ENCODE assay signal across 20 cellular contexts in the genomic region with DNA sequence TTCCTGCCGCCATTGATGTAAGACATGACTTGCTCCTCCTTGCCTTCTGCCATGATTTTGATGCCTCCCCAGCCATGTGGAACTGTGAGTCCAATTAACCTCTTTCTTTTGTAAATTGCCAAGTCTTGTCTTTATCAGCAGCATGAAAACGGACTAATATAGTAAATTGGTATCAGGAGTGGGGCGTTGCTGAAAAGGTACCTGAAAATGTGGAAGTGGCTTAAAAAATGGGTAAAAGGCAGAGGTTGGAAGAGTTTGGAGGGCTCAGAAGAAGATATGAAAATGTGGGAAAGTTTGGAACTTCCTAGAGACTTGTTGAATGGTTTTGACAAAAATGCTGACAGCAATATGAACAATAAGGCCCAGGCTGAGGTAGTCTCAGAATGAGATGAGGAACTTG.
A peak's percentile ranks its signal among the peaks of the same experiment; 100 is the strongest.
DNase-seq lines count a peak whose midpoint lies in the region; ATAC-seq and TF ChIP-seq lines count a peak whose summit lies in the region.
"Had no signal": no experiment of that assay in that cellular context is flagged by ENCODE, and none has a peak within 500 bp of the region (broad histone marks: within the 10 kb centered on the region; RNA-seq: fewer than 3 reads in every experiment).

No MANE protein-coding gene starts in this region.

- no peaks in the 10 kb centered on the region for H3K27me3 Mint-ChIP-seq in activated CD4-positive, alpha-beta T cell treated with anti-CD3 and anti-CD28 coated beads, Interleukin-2, amount 10 ng/mL, durations not matched to agents 7 days and 5 days
- H3K27me3 Mint-ChIP-seq in activated CD4-positive, alpha-beta T cell treated with anti-CD3 and anti-CD28 coated beads, Interleukin-2, amount 10 ng/mL, durations not matched to agents 24 days and 14 days, result no peaks in the 10 kb centered on the region
- H3K27me3 Mint-ChIP-seq in glutamatergic neuron (ENCODE audit: unreplicated experiment), result peaks cover 1% of the 10 kb centered on the region
- H3K27me3 Mint-ChIP-seq: CD4-positive, alpha-beta T cell; CD8-positive, alpha-beta memory T cell had no signal

- POLR2A ChIA-PET in activated CD4-positive, alpha-beta T cell treated with anti-CD3 and anti-CD28 coated beads, Interleukin-2, amount 10 ng/mL, durations not matched to agents 7 days and 5 days (lab: Charles Lee), result no interaction called here

- no peak overlapping the region for H3K4me3 Mint-ChIP-seq in activated CD4-positive, alpha-beta T cell treated with anti-CD3 and anti-CD28 coated beads, Interleukin-2, amount 10 ng/mL, durations not matched to agents 7 days and 5 days
- no peak overlapping the region for H3K4me3 Mint-ChIP-seq in activated CD4-positive, alpha-beta T cell treated with anti-CD3 and anti-CD28 coated beads, Interleukin-2, amount 10 ng/mL, durations not matched to agents 24 days and 14 days
- no peak overlapping the region for H3K4me3 Mint-ChIP-seq in glutamatergic neuron (ENCODE audit: unreplicated experiment)
- H3K4me3 Mint-ChIP-seq: CD14-positive monocyte; CD4-positive, alpha-beta T cell; CD8-positive, alpha-beta memory T cell had no signal

- TF ChIP-seq CTCF in glutamatergic neuron (IDR thresholded peaks at IDR 0.05; ENCODE audit: partially characterized antibody, unreplicated experiment), result no peak
- TF ChIP-seq CTCF in foreskin keratinocyte (conservative IDR thresholded peaks at IDR 0.05), result no peak

- H3K27me3 ChIP-seq in adipocyte (replicated peaks; ENCODE audit: control insufficient read depth, insufficient read depth, low read length) (no peaks in the 10 kb centered on the region), foreskin keratinocyte (no peaks in the 10 kb centered on the region)
- H3K27me3 ChIP-seq: BE2C; BLaER1 treated with 17β-estradiol and CSF1 and Interleukin-3, amounts not matched to agents 10 nM and 100 nM had no signal

- CTCF ChIA-PET in activated CD4-positive, alpha-beta T cell treated with anti-CD3 and anti-CD28 coated beads, Interleukin-2, amount 10 ng/mL, durations not matched to agents 7 days and 5 days (lab: Charles Lee), result no interaction called here

- intact Hi-C loops in activated CD4-positive, alpha-beta T cell treated with anti-CD3 and anti-CD28 coated beads, Interleukin-2, amount 10 ng/mL, durations not matched to agents 24 days and 14 days (cut with micrococcal nuclease), result no loop called here

- H3K27ac Mint-ChIP-seq in activated CD4-positive, alpha-beta T cell treated with anti-CD3 and anti-CD28 coated beads, Interleukin-2, amount 10 ng/mL, durations not matched to agents 7 days and 5 days, result peak overlapping the region; percentile 7
- H3K27ac Mint-ChIP-seq in activated CD4-positive, alpha-beta T cell treated with anti-CD3 and anti-CD28 coated beads, Interleukin-2, amount 10 ng/mL, durations not matched to agents 24 days and 14 days, result no peak overlapping the region
- H3K27ac Mint-ChIP-seq in glutamatergic neuron (ENCODE audit: unreplicated experiment), result peak overlapping the region; percentile 40
- H3K27ac Mint-ChIP-seq: CD14-positive monocyte; CD4-positive, alpha-beta T cell had no signal

- no peak for DNase-seq in activated CD4-positive, alpha-beta T cell treated with anti-CD3 and anti-CD28 coated beads, Interleukin-2, amount 10 ng/mL, durations not matched to agents 7 days and 5 days
- DNase-seq in activated CD4-positive, alpha-beta T cell treated with anti-CD3 and anti-CD28 coated beads, Interleukin-2, amount 10 ng/mL, durations not matched to agents 24 days and 14 days, result no peak
- DNase-seq in adipocyte (ENCODE audit: low read depth), result no peak
- no peak for DNase-seq in glutamatergic neuron
- DNase-seq in foreskin keratinocyte, result no peak
- DNase-seq: ACHN; AML-193; BE2C; CD4-positive, alpha-beta T cell; CD8-positive, alpha-beta memory T cell; DMS153; DND-41; GM23248; H7; HCEC 1CT had no signal

- peaks cover 14% of the 10 kb centered on the region for H3K9me3 ChIP-seq in adipocyte (ENCODE audit: control insufficient read depth, low read length)

- H3K4me1 ChIP-seq in adipocyte (ENCODE audit: control insufficient read depth, insufficient read depth, low read length) (no peaks in the 10 kb centered on the region), foreskin keratinocyte (no peaks in the 10 kb centered on the region)
- H3K4me1 ChIP-seq: BE2C; BLaER1 treated with 17β-estradiol and CSF1 and Interleukin-3, amounts not matched to agents 10 nM and 100 nM had no signal

- H3K4me3 ChIP-seq in adipocyte (ENCODE audit: low read length), result peak overlapping the region; percentile 42
- H3K4me3 ChIP-seq: GM23248 had no signal

- no peak overlapping the region for H3K9ac ChIP-seq in adipocyte (ENCODE audit: low read length)
- H3K9ac ChIP-seq: BLaER1 treated with 17β-estradiol and CSF1 and Interleukin-3, amounts not matched to agents 10 nM and 100 nM; GM23248 had no signal

- ATAC-seq in HG03565 (IDR thresholded peaks at IDR 0.05; ENCODE audit: unreplicated experiment) (no peak), foreskin keratinocyte (no peak), GM21529 (IDR thresholded peaks at IDR 0.05; ENCODE audit: unreplicated experiment) (no peak)

- peaks cover 2% of the 10 kb centered on the region for H3K4me1 Mint-ChIP-seq in activated CD4-positive, alpha-beta T cell treated with anti-CD3 and anti-CD28 coated beads, Interleukin-2, amount 10 ng/mL, durations not matched to agents 7 days and 5 days
- peaks cover 7% of the 10 kb centered on the region for H3K4me1 Mint-ChIP-seq in activated CD4-positive, alpha-beta T cell treated with anti-CD3 and anti-CD28 coated beads, Interleukin-2, amount 10 ng/mL, durations not matched to agents 24 days and 14 days
- H3K4me1 Mint-ChIP-seq in glutamatergic neuron (ENCODE audit: low read depth, unreplicated experiment), result peaks cover 3% of the 10 kb centered on the region
- H3K4me1 Mint-ChIP-seq: CD14-positive monocyte had no signal

- peaks cover 24% of the 10 kb centered on the region for H3K36me3 ChIP-seq in adipocyte (ENCODE audit: control insufficient read depth, insufficient read depth, low read length, severe bottlenecking)

- no peak overlapping the region for H3K27ac ChIP-seq in foreskin keratinocyte
- H3K27ac ChIP-seq: 22Rv1; BLaER1 treated with 17β-estradiol and CSF1 and Interleukin-3, amounts not matched to agents 10 nM and 100 nM; GM23248 had no signal

- peaks cover 15% of the 10 kb centered on the region for H3K9me3 Mint-ChIP-seq in activated CD4-positive, alpha-beta T cell treated with anti-CD3 and anti-CD28 coated beads, Interleukin-2, amount 10 ng/mL, durations not matched to agents 7 days and 5 days
- peaks cover 25% of the 10 kb centered on the region for H3K9me3 Mint-ChIP-seq in activated CD4-positive, alpha-beta T cell treated with anti-CD3 and anti-CD28 coated beads, Interleukin-2, amount 10 ng/mL, durations not matched to agents 24 days and 14 days
- H3K9me3 Mint-ChIP-seq in glutamatergic neuron (ENCODE audit: unreplicated experiment), result peaks cover 10% of the 10 kb centered on the region
- H3K9me3 Mint-ChIP-seq: CD4-positive, alpha-beta T cell had no signal

- H3K36me3 Mint-ChIP-seq in activated CD4-positive, alpha-beta T cell treated with anti-CD3 and anti-CD28 coated beads, Interleukin-2, amount 10 ng/mL, durations not matched to agents 7 days and 5 days (ENCODE audit: low read depth), result peaks cover 48% of the 10 kb centered on the region
- peaks cover 49% of the 10 kb centered on the region for H3K36me3 Mint-ChIP-seq in activated CD4-positive, alpha-beta T cell treated with anti-CD3 and anti-CD28 coated beads, Interleukin-2, amount 10 ng/mL, durations not matched to agents 24 days and 14 days (ENCODE audit: low read depth)
- H3K36me3 Mint-ChIP-seq in glutamatergic neuron (ENCODE audit: unreplicated experiment), result peaks cover 17% of the 10 kb centered on the region
